ENCODE assay signal across 16 cellular contexts in genomic region chr5:118597448-118597847, GRCh38.
A peak's percentile ranks its signal among the peaks of the same experiment; 100 is the strongest.
DNase-seq lines count a peak whose midpoint lies in the region; ATAC-seq and TF ChIP-seq lines count a peak whose summit lies in the region.
"Had no signal": no experiment of that assay in that cellular context is flagged by ENCODE, and none has a peak within 500 bp of the region (broad histone marks: within the 10 kb centered on the region; RNA-seq: fewer than 3 reads in every experiment).

No MANE protein-coding gene starts in this region.

- H3K27me3 Mint-ChIP-seq in glutamatergic neuron (ENCODE audit: unreplicated experiment): no peaks in the 10 kb centered on the region
- no peaks in the 10 kb centered on the region for H3K27me3 Mint-ChIP-seq in activated CD4-positive, alpha-beta memory T cell treated with anti-CD3 and anti-CD28 coated beads, Interleukin-2, amount 10 ng/mL, durations not matched to agents 7 days and 5 days
- H3K27me3 Mint-ChIP-seq: CD4-positive, CD25-positive, alpha-beta regulatory T cell had no signal

- H3K4me1 ChIP-seq in upper lobe of right lung: no peaks in the 10 kb centered on the region

- peaks cover 12% of the 10 kb centered on the region for H3K4me1 Mint-ChIP-seq in glutamatergic neuron (ENCODE audit: low read depth, unreplicated experiment)
- H3K4me1 Mint-ChIP-seq in activated CD4-positive, alpha-beta memory T cell treated with anti-CD3 and anti-CD28 coated beads, Interleukin-2, amount 10 ng/mL, durations not matched to agents 7 days and 5 days: no peaks in the 10 kb centered on the region

- POLR2A ChIA-PET in activated CD4-positive, alpha-beta memory T cell treated with anti-CD3 and anti-CD28 coated beads, Interleukin-2, amount 10 ng/mL, durations not matched to agents 7 days and 5 days (lab: Charles Lee): no interaction called here

- CTCF ChIA-PET in activated CD4-positive, alpha-beta memory T cell treated with anti-CD3 and anti-CD28 coated beads, Interleukin-2, amount 10 ng/mL, durations not matched to agents 7 days and 5 days (lab: Charles Lee): no interaction called here

- no peak overlapping the region for H3K4me3 ChIP-seq in upper lobe of right lung

- peak overlapping the region; percentile 25 for H3K27ac Mint-ChIP-seq in glutamatergic neuron (ENCODE audit: unreplicated experiment)
- H3K27ac Mint-ChIP-seq in activated CD4-positive, alpha-beta memory T cell treated with anti-CD3 and anti-CD28 coated beads, Interleukin-2, amount 10 ng/mL, durations not matched to agents 7 days and 5 days: no peak overlapping the region
- H3K27ac Mint-ChIP-seq: CD4-positive, CD25-positive, alpha-beta regulatory T cell had no signal

- peak; percentile 19 for ATAC-seq in upper lobe of right lung

- H3K27ac ChIP-seq in upper lobe of right lung: no peak overlapping the region
- H3K27ac ChIP-seq: RWPE1 had no signal

- DNase-seq in NCI-H2171 treated with DMSO at 0.1 percent for 48 hours (lab: John Stamatoyannopoulos, UW): peak; percentile 49
- DNase-seq in NCI-H2171 (lab: John Stamatoyannopoulos, UW): no peak
- DNase-seq in NCI-H146 treated with DMSO at 0.1 percent for 48 hours (lab: John Stamatoyannopoulos, UW; ENCODE audit: unreplicated experiment): peak; percentile 51
- no peak for DNase-seq in glutamatergic neuron
- no peak for DNase-seq in upper lobe of right lung
- DNase-seq in NCI-H1694 treated with DMSO at 0.1 percent for 48 hours (lab: John Stamatoyannopoulos, UW): no peak
- DNase-seq in activated CD4-positive, alpha-beta memory T cell treated with anti-CD3 and anti-CD28 coated beads, Interleukin-2, amount 10 ng/mL, durations not matched to agents 7 days and 5 days: no peak
- DNase-seq: CD4-positive, CD25-positive, alpha-beta regulatory T cell; GF-D8; GOT3; KBM-7; NCI-H187 treated with DMSO at 0.1 percent for 48 hours; NCI-H345; NCI-H526; T-helper 2 cell had no signal

- no peaks in the 10 kb centered on the region for H3K9me3 Mint-ChIP-seq in glutamatergic neuron (ENCODE audit: unreplicated experiment)
- H3K9me3 Mint-ChIP-seq in activated CD4-positive, alpha-beta memory T cell treated with anti-CD3 and anti-CD28 coated beads, Interleukin-2, amount 10 ng/mL, durations not matched to agents 7 days and 5 days: no peaks in the 10 kb centered on the region

- no peaks in the 10 kb centered on the region for H3K27me3 ChIP-seq in upper lobe of right lung

- no peak overlapping the region for H3K4me3 Mint-ChIP-seq in glutamatergic neuron (ENCODE audit: unreplicated experiment)
- no peak overlapping the region for H3K4me3 Mint-ChIP-seq in activated CD4-positive, alpha-beta memory T cell treated with anti-CD3 and anti-CD28 coated beads, Interleukin-2, amount 10 ng/mL, durations not matched to agents 7 days and 5 days
- H3K4me3 Mint-ChIP-seq: CD4-positive, CD25-positive, alpha-beta regulatory T cell had no signal

- intact Hi-C loops in upper lobe of right lung (cut with DNase I): no loop called here

- H3K36me3 ChIP-seq in upper lobe of right lung: no peaks in the 10 kb centered on the region

- TF ChIP-seq CTCF in glutamatergic neuron (IDR thresholded peaks at IDR 0.05; ENCODE audit: partially characterized antibody, unreplicated experiment) (no peak), upper lobe of right lung (IDR thresholded peaks at IDR 0.05) (no peak)

- H3K36me3 Mint-ChIP-seq in glutamatergic neuron (ENCODE audit: unreplicated experiment): no peaks in the 10 kb centered on the region
- no peaks in the 10 kb centered on the region for H3K36me3 Mint-ChIP-seq in activated CD4-positive, alpha-beta memory T cell treated with anti-CD3 and anti-CD28 coated beads, Interleukin-2, amount 10 ng/mL, durations not matched to agents 7 days and 5 days (ENCODE audit: low read depth)
- H3K36me3 Mint-ChIP-seq: CD4-positive, CD25-positive, alpha-beta regulatory T cell had no signal

- no peaks in the 10 kb centered on the region for H3K9me3 ChIP-seq in upper lobe of right lung

Comparison
In these comparisons a context has a peak if more than half of its experiments do, and no peak if none do; other contexts are left out.
1. DNase-seq: peak in NCI-H2171 treated with DMSO at 0.1 percent for 48 hours (single experiment) and NCI-H146 treated with DMSO at 0.1 percent for 48 hours (single experiment); none in NCI-H2171 (single experiment), glutamatergic neuron (single experiment), upper lobe of right lung (single experiment), NCI-H1694 treated with DMSO at 0.1 percent for 48 hours (single experiment) and activated CD4-positive, alpha-beta memory T cell treated with anti-CD3 and anti-CD28 coated beads, Interleukin-2, amount 10 ng/mL, durations not matched to agents 7 days and 5 days (single experiment).